ENCODE assay signal across 17 cellular contexts in genomic region chr5:54702470-54702869, GRCh38.
DNase-seq lines count a peak whose midpoint lies in the region; ATAC-seq, FAIRE-seq and TF ChIP-seq lines count a peak whose summit lies in the region.
"Had no signal": no experiment of that assay in that cellular context is flagged by ENCODE, and none has a peak within 500 bp of the region (broad histone marks: within the 10 kb centered on the region; RNA-seq: fewer than 3 reads in every experiment).

No MANE protein-coding gene starts in this region.

- H3K4me1 ChIP-seq in SK-N-SH (ENCODE audit: control insufficient read depth in 1 of 2, insufficient read depth in 2 of 2, low read depth in 1 of 2, low read length in 1 of 2) (peaks cover 14 to 43% of the 10 kb centered on the region in 2 experiments; a peak in 3 of 4 replicates), astrocyte (ENCODE audit: insufficient read depth, low read length) (peaks cover 34% of the 10 kb centered on the region), tibial artery (peaks cover 0 to 77% (median 47%) of the 10 kb centered on the region in 4 donors)
- H3K4me1 ChIP-seq: prostate gland had no signal

- peaks cover 3% of the 10 kb centered on the region for H3F3A ChIP-seq in SK-N-SH (replicated peaks; ENCODE audit: insufficient read depth)

- H3K27ac Mint-ChIP-seq in astrocyte (ENCODE audit: unreplicated experiment): peak overlapping the region; percentile 96
- H3K27ac Mint-ChIP-seq in activated CD4-positive, alpha-beta memory T cell treated with anti-CD3 and anti-CD28 coated beads, Interleukin-2, amount 10 ng/mL, durations not matched to agents 7 days and 5 days: no peak overlapping the region
- H3K27ac Mint-ChIP-seq: activated CD8-positive, alpha-beta T cell treated with anti-CD3 and anti-CD28 coated beads, Interleukin-2, amount 10 ng/mL, durations not matched to agents 7 days and 5 days had no signal

- TF ChIP-seq RAD21 in SK-N-SH (IDR thresholded peaks at IDR 0.05; ENCODE audit: low read length): no peak

- H3K79me2 ChIP-seq in SK-N-SH (ENCODE audit: insufficient read depth): no peaks in the 10 kb centered on the region
- H3K79me2 ChIP-seq in astrocyte (ENCODE audit: insufficient read depth, low read length): no peaks in the 10 kb centered on the region

- CTCF ChIA-PET in SK-N-SH (lab: Yijun Ruan, JAX): interaction anchor here (1.3 kb wide), 1 partner anchor 42 kb away, joined by 3 read pairs; no protein-coding TSS in a partner anchor
- CTCF ChIA-PET in activated CD4-positive, alpha-beta memory T cell treated with anti-CD3 and anti-CD28 coated beads, Interleukin-2, amount 10 ng/mL, durations not matched to agents 7 days and 5 days (lab: Charles Lee): no interaction called here

- H3K9me3 Mint-ChIP-seq in astrocyte (ENCODE audit: unreplicated experiment): no peaks in the 10 kb centered on the region
- H3K9me3 Mint-ChIP-seq in activated CD4-positive, alpha-beta memory T cell treated with anti-CD3 and anti-CD28 coated beads, Interleukin-2, amount 10 ng/mL, durations not matched to agents 7 days and 5 days: peaks cover 2% of the 10 kb centered on the region
- H3K9me3 Mint-ChIP-seq: naive thymus-derived CD8-positive, alpha-beta T cell had no signal

- WGBS in SK-N-SH (ENCODE audit: low lambda C conversion rate): 82% methylated on average over 1 of the region's 1 CpG

- H3K36me3 ChIP-seq in SK-N-SH (replicated peaks in 1 of 2; ENCODE audit: control insufficient read depth in 1 of 2, insufficient read depth in 2 of 2, low read length in 1 of 2) (no peaks in the 10 kb centered on the region), astrocyte (ENCODE audit: insufficient read depth, low read length) (no peaks in the 10 kb centered on the region), tibial artery (no peaks in the 10 kb centered on the region)
- H3K36me3 ChIP-seq: prostate gland, suprapubic skin had no signal

- no peak overlapping the region for H3K4me3 Mint-ChIP-seq in astrocyte (ENCODE audit: unreplicated experiment)
- no peak overlapping the region for H3K4me3 Mint-ChIP-seq in activated CD4-positive, alpha-beta memory T cell treated with anti-CD3 and anti-CD28 coated beads, Interleukin-2, amount 10 ng/mL, durations not matched to agents 7 days and 5 days
- H3K4me3 Mint-ChIP-seq: activated CD8-positive, alpha-beta T cell treated with anti-CD3 and anti-CD28 coated beads, Interleukin-2, amount 10 ng/mL, durations not matched to agents 7 days and 5 days; naive thymus-derived CD8-positive, alpha-beta T cell had no signal

- ATAC-seq in SK-N-SH treated with all-trans-retinoic acid at 6 μM for 48 hours (no peak), left ventricle myocardium superior (peak; percentile 49)
- ATAC-seq: activated CD8-positive, alpha-beta T cell treated with anti-CD3 and anti-CD28 coated beads, Interleukin-2, amount 10 ng/mL, durations not matched to agents 7 days and 5 days; naive thymus-derived CD8-positive, alpha-beta T cell had no signal

- H3K36me3 Mint-ChIP-seq in astrocyte (ENCODE audit: low read depth, unreplicated experiment): no peaks in the 10 kb centered on the region
- no peaks in the 10 kb centered on the region for H3K36me3 Mint-ChIP-seq in activated CD4-positive, alpha-beta memory T cell treated with anti-CD3 and anti-CD28 coated beads, Interleukin-2, amount 10 ng/mL, durations not matched to agents 7 days and 5 days (ENCODE audit: low read depth)
- H3K36me3 Mint-ChIP-seq: naive thymus-derived CD8-positive, alpha-beta T cell had no signal

- H3K27me3 ChIP-seq in SK-N-SH (ENCODE audit: insufficient read depth) (no peaks in the 10 kb centered on the region), astrocyte (ENCODE audit: insufficient read depth, low read length) (no peaks in the 10 kb centered on the region), tibial artery (no peaks in the 10 kb centered on the region)
- H3K27me3 ChIP-seq: suprapubic skin had no signal

- H4K20me1 ChIP-seq in SK-N-SH (ENCODE audit: insufficient read depth) (no peaks in the 10 kb centered on the region), astrocyte (ENCODE audit: insufficient read depth, low read length) (no peaks in the 10 kb centered on the region)

- TF ChIP-seq EP300 in SK-N-SH (IDR thresholded peaks at IDR 0.05; ENCODE audit: borderline replicate concordance in 1 of 2, low read depth in 1 of 2, low read length in 1 of 2): no peak

- no peaks in the 10 kb centered on the region for H3K27me3 Mint-ChIP-seq in astrocyte (ENCODE audit: low read depth, unreplicated experiment)
- H3K27me3 Mint-ChIP-seq in activated CD4-positive, alpha-beta memory T cell treated with anti-CD3 and anti-CD28 coated beads, Interleukin-2, amount 10 ng/mL, durations not matched to agents 7 days and 5 days: peaks cover 6% of the 10 kb centered on the region
- H3K27me3 Mint-ChIP-seq: naive thymus-derived CD8-positive, alpha-beta T cell had no signal

- FAIRE-seq in astrocyte (lab: Jason Lieb, UNC): no peak

- POLR2A ChIA-PET in SK-N-SH (lab: Yijun Ruan, JAX): no interaction called here
- POLR2A ChIA-PET in activated CD4-positive, alpha-beta memory T cell treated with anti-CD3 and anti-CD28 coated beads, Interleukin-2, amount 10 ng/mL, durations not matched to agents 7 days and 5 days (lab: Charles Lee): no interaction called here

- H3K4me3 ChIP-seq in SK-N-SH (ENCODE audit: low read depth in 2 of 2, low read length in 1 of 2): no peak overlapping the region
- no peak overlapping the region for H3K4me3 ChIP-seq in astrocyte (ENCODE audit: insufficient read depth, low read depth, low read length)
- H3K4me3 ChIP-seq in tibial artery: peak overlapping the region in 1 of 2 donors; percentile 38
- H3K4me3 ChIP-seq: prostate gland, suprapubic skin had no signal

- H3K27ac ChIP-seq in SK-N-SH (ENCODE audit: low read depth in 2 of 2, low read length in 1 of 2): peak overlapping the region; percentile 16 to 39; a peak in 2 of 4 replicates
- peak overlapping the region; percentile 58 for H3K27ac ChIP-seq in astrocyte (ENCODE audit: low read depth, low read length)
- H3K27ac ChIP-seq in tibial artery: peak overlapping the region; percentile 64 to 71
- H3K27ac ChIP-seq: prostate gland, suprapubic skin had no signal

- H3K9me2 ChIP-seq in SK-N-SH: no peaks in the 10 kb centered on the region

- DNase-seq in SK-N-SH (no peak), astrocyte (ENCODE audit: low read depth) (no peak), left ventricle myocardium superior (no peak), tibial artery (no peak), germinal center (ENCODE audit: low spot score) (no peak), pons (ENCODE audit: low spot score) (no peak)
- no peak for DNase-seq in activated CD4-positive, alpha-beta memory T cell treated with anti-CD3 and anti-CD28 coated beads, Interleukin-2, amount 10 ng/mL, durations not matched to agents 7 days and 5 days
- DNase-seq: activated CD8-positive, alpha-beta T cell treated with anti-CD3 and anti-CD28 coated beads, Interleukin-2, amount 10 ng/mL, durations not matched to agents 7 days and 5 days; cortex of kidney; GDM1; naive thymus-derived CD8-positive, alpha-beta T cell; NCI-H2081 treated with DMSO at 0.1 percent for 48 hours; NCI-H526 treated with DMSO at 0.1 percent for 48 hours; stimulated activated CD4-positive, alpha-beta T cell treated with anti-CD3 and anti-CD28 coated beads, Interleukin-1b, Interleukin-23, amount 100 ng/mL, for 48 hours had no signal

- H3K9ac ChIP-seq in SK-N-SH (no peak overlapping the region), astrocyte (ENCODE audit: low read length) (no peak overlapping the region)

- peaks cover 51% of the 10 kb centered on the region for H3K4me1 Mint-ChIP-seq in astrocyte (ENCODE audit: low read depth, unreplicated experiment)
- peaks cover 17% of the 10 kb centered on the region for H3K4me1 Mint-ChIP-seq in activated CD4-positive, alpha-beta memory T cell treated with anti-CD3 and anti-CD28 coated beads, Interleukin-2, amount 10 ng/mL, durations not matched to agents 7 days and 5 days

- no peak overlapping the region for H2AFZ ChIP-seq in SK-N-SH (ENCODE audit: low read depth)
- no peak overlapping the region for H2AFZ ChIP-seq in astrocyte (ENCODE audit: low read depth, low read length)

- intact Hi-C loops in left ventricle myocardium superior (cut with micrococcal nuclease): no loop called here
- intact Hi-C loops in tibial artery (cut with DNase I; ENCODE audit: low total_unique reads): no loop called here

- TF ChIP-seq CTCF in SK-N-SH (IDR thresholded peaks at IDR 0.05) (no peak), astrocyte (IDR thresholded peaks at IDR 0.05; ENCODE audit: insufficient read depth, low read depth, low read length) (no peak), tibial artery (IDR thresholded peaks at IDR 0.05) (no peak)

- no peak overlapping the region for H3K4me2 ChIP-seq in SK-N-SH
- H3K4me2 ChIP-seq in astrocyte (ENCODE audit: low read length): peak overlapping the region; percentile 68

- H3K9me3 ChIP-seq in SK-N-SH (no peaks in the 10 kb centered on the region), astrocyte (ENCODE audit: insufficient read depth, low read depth, low read length) (no peaks in the 10 kb centered on the region), tibial artery (no peaks in the 10 kb centered on the region)
- H3K9me3 ChIP-seq: prostate gland, suprapubic skin had no signal

TF ChIP-seq in SK-N-SH, 30 proteins besides CTCF, POLR2A, EP300 and RAD21 (continues in another document):
- TF ChIP-seq FOSL2 (IDR thresholded peaks at IDR 0.05; ENCODE audit: borderline replicate concordance, low read depth) (no peak), RCOR1 (IDR thresholded peaks at IDR 0.05; ENCODE audit: low read length) (no peak), MXI1 (IDR thresholded peaks at IDR 0.05; ENCODE audit: low read depth, low read length) (no peak), RXRA (IDR thresholded peaks at IDR 0.05; ENCODE audit: borderline replicate concordance, low read depth) (no peak), MEF2A (IDR thresholded peaks at IDR 0.05; ENCODE audit: borderline replicate concordance, low read depth) (no peak), CHD2 (IDR thresholded peaks at IDR 0.05; ENCODE audit: low read length, partially characterized antibody) (no peak), YY1 (IDR thresholded peaks at IDR 0.05; ENCODE audit: low read depth) (no peak)

TF ChIP-seq in SK-N-SH treated with all-trans-retinoic acid at 6 μM for 48 hours, 23 proteins besides CTCF, POLR2A, EP300 and RAD21 (continues in another document):
- no peak for TF ChIP-seq BACH2 (CRISPR knock-in tag; IDR thresholded peaks at IDR 0.05; ENCODE audit: borderline replicate concordance)
- no peak for TF ChIP-seq ZC3H10 (CRISPR knock-in tag; IDR thresholded peaks at IDR 0.05)
- TF ChIP-seq CSRNP3 (CRISPR knock-in tag; IDR thresholded peaks at IDR 0.05): no peak
